Comparison of ENCODE assay signal across 8 cellular contexts in genomic region chr2:16008331-16008850, GRCh38.
"Had no signal": no experiment of that assay in that cellular context is flagged by ENCODE, and none has a peak within 500 bp of the region (broad histone marks: within the 10 kb centered on the region; RNA-seq: fewer than 3 reads in every experiment).

No MANE protein-coding gene starts in this region.

- DNase-seq: GOT3, H9, HFFc6, KBM-7 had no signal

- H3K27ac ChIP-seq: HL-60 had no signal

- ATAC-seq: HCT116, HepG2 had no signal

- H3K4me3 Mint-ChIP-seq: H9, HFFc6, IgD-negative memory B cell had no signal

- H3K27ac Mint-ChIP-seq: H9, HFFc6, IgD-negative memory B cell had no signal
